In genomic region chr9:37529111-37529510, GRCh38 we compare ENCODE assay signal across 10 cellular contexts. TPM values are rescaled to one million over a fixed set of nuclear protein-coding genes. Genes with fewer than 3 reads are reported as not detected.
A peak's percentile ranks its signal among the peaks of the same experiment; 100 is the strongest.
DNase-seq lines count a peak whose midpoint lies in the region; ATAC-seq and TF ChIP-seq lines count a peak whose summit lies in the region.
"Had no signal": no experiment of that assay in that cellular context is flagged by ENCODE, and none has a peak within 500 bp of the region (broad histone marks: within the 10 kb centered on the region; RNA-seq: fewer than 3 reads in every experiment).

No MANE protein-coding gene starts in this region.

- H3K4me1 ChIP-seq in Karpas-422 (ENCODE audit: low read length) (peaks cover 3% of the 10 kb centered on the region; the same call in 1 of the 2 replicates), SK-N-SH (ENCODE audit: control insufficient read depth in 1 of 2, insufficient read depth in 2 of 2, low read depth in 1 of 2, low read length in 1 of 2) (no peaks in the 10 kb centered on the region)

- H3K9me3 ChIP-seq in Karpas-422 (ENCODE audit: low read length) = no peaks in the 10 kb centered on the region
- H3K9me3 ChIP-seq in SK-N-SH = no peaks in the 10 kb centered on the region
- H3K9me3 ChIP-seq: thoracic aorta had no signal

- H3K4me1 Mint-ChIP-seq in activated T-helper 17 cell treated with anti-CD3 and anti-CD28 coated beads, Interleukin-2, amount 50 U/mL, for 72 hours = peaks cover 31% of the 10 kb centered on the region
- H3K4me1 Mint-ChIP-seq in progenitor cell of endocrine pancreas (ENCODE audit: low read depth) = no peaks in the 10 kb centered on the region

- H3K4me3 ChIP-seq in Karpas-422 (ENCODE audit: low read length) = no peak overlapping the region
- no peak overlapping the region for H3K4me3 ChIP-seq in SK-N-SH (ENCODE audit: low read depth in 2 of 2, low read length in 1 of 2)
- H3K4me3 ChIP-seq: thoracic aorta had no signal

- H3K9me2 ChIP-seq in Karpas-422 (replicated peaks; ENCODE audit: insufficient read depth, low read length) (no peaks in the 10 kb centered on the region), SK-N-SH (no peaks in the 10 kb centered on the region)

- WGBS in SK-N-SH (ENCODE audit: low lambda C conversion rate) = 92% methylated on average over 14 of the region's 14 CpGs

- H4K20me1 ChIP-seq in Karpas-422 (ENCODE audit: insufficient read depth, low read depth, low read length) (no peaks in the 10 kb centered on the region), SK-N-SH (ENCODE audit: insufficient read depth) (no peaks in the 10 kb centered on the region)

- peaks cover 3% of the 10 kb centered on the region for H3F3A ChIP-seq in SK-N-SH (replicated peaks; ENCODE audit: insufficient read depth)

- no peak for TF ChIP-seq RAD21 in SK-N-SH (IDR thresholded peaks at IDR 0.05; ENCODE audit: low read length)

- CTCF ChIA-PET in SK-N-SH (lab: Yijun Ruan, JAX) = no interaction called here

- no peak for TF ChIP-seq CTCF in progenitor cell of endocrine pancreas (IDR thresholded peaks at IDR 0.05; ENCODE audit: unreplicated experiment)
- TF ChIP-seq CTCF in SK-N-SH (IDR thresholded peaks at IDR 0.05) = no peak

- peak; percentile 60 for ATAC-seq in GM19351 (IDR thresholded peaks at IDR 0.05; ENCODE audit: unreplicated experiment)
- peak; percentile 78 for ATAC-seq in activated T-helper 17 cell treated with anti-CD3 and anti-CD28 coated beads, Interleukin-2, amount 50 U/mL, for 72 hours (replicated peaks)
- ATAC-seq: HCT116 had no signal

- no peaks in the 10 kb centered on the region for H3K9me3 Mint-ChIP-seq in activated T-helper 17 cell treated with anti-CD3 and anti-CD28 coated beads, Interleukin-2, amount 50 U/mL, for 72 hours
- no peaks in the 10 kb centered on the region for H3K9me3 Mint-ChIP-seq in progenitor cell of endocrine pancreas (ENCODE audit: low read depth)

- H3K36me3 ChIP-seq in Karpas-422 (ENCODE audit: insufficient read depth, low read length) (peaks cover 10% of the 10 kb centered on the region; the same call in 1 of the 2 replicates), SK-N-SH (replicated peaks in 1 of 2; ENCODE audit: control insufficient read depth in 1 of 2, insufficient read depth in 2 of 2, low read length in 1 of 2) (peaks cover 18 to 27% of the 10 kb centered on the region in 2 experiments)

- H3K9ac ChIP-seq in Karpas-422 (ENCODE audit: low read length) (no peak overlapping the region), SK-N-SH (no peak overlapping the region)

- H3K4me2 ChIP-seq in Karpas-422 (ENCODE audit: low read depth, low read length, poor library complexity, severe bottlenecking) (no peak overlapping the region), SK-N-SH (no peak overlapping the region)

- H3K27ac ChIP-seq in Karpas-422 (ENCODE audit: low read length) (no peak overlapping the region), SK-N-SH (ENCODE audit: low read depth in 2 of 2, low read length in 1 of 2) (no peak overlapping the region)
- H3K27ac ChIP-seq: thoracic aorta had no signal

- no peaks in the 10 kb centered on the region for H3K27me3 Mint-ChIP-seq in activated T-helper 17 cell treated with anti-CD3 and anti-CD28 coated beads, Interleukin-2, amount 50 U/mL, for 72 hours
- H3K27me3 Mint-ChIP-seq in progenitor cell of endocrine pancreas = no peaks in the 10 kb centered on the region

- TF ChIP-seq EP300 in SK-N-SH (IDR thresholded peaks at IDR 0.05; ENCODE audit: borderline replicate concordance in 1 of 2, low read depth in 1 of 2, low read length in 1 of 2) = no peak

- H2AFZ ChIP-seq in Karpas-422 (ENCODE audit: low read length) = no peak overlapping the region
- H2AFZ ChIP-seq in SK-N-SH (ENCODE audit: low read depth) = no peak overlapping the region

- H3K27me3 ChIP-seq in Karpas-422 (ENCODE audit: low read length) = no peaks in the 10 kb centered on the region
- no peaks in the 10 kb centered on the region for H3K27me3 ChIP-seq in SK-N-SH (ENCODE audit: insufficient read depth)

- peak overlapping the region; percentile 79 for H3K4me3 Mint-ChIP-seq in activated T-helper 17 cell treated with anti-CD3 and anti-CD28 coated beads, Interleukin-2, amount 50 U/mL, for 72 hours
- no peak overlapping the region for H3K4me3 Mint-ChIP-seq in progenitor cell of endocrine pancreas (ENCODE audit: low read depth)

- H3K79me2 ChIP-seq in Karpas-422 (ENCODE audit: low read length) (no peaks in the 10 kb centered on the region), SK-N-SH (ENCODE audit: insufficient read depth) (no peaks in the 10 kb centered on the region)

- peak overlapping the region; percentile 88 for H3K27ac Mint-ChIP-seq in activated T-helper 17 cell treated with anti-CD3 and anti-CD28 coated beads, Interleukin-2, amount 50 U/mL, for 72 hours
- H3K27ac Mint-ChIP-seq in progenitor cell of endocrine pancreas = peak overlapping the region; percentile 19

- DNase-seq in NCI-H2107 (lab: John Stamatoyannopoulos, UW) = peak; percentile 79
- DNase-seq in progenitor cell of endocrine pancreas (ENCODE audit: low spot score, unreplicated experiment) = no peak
- DNase-seq in DMS79 treated with DMSO at 0.1 percent for 48 hours (lab: John Stamatoyannopoulos, UW) = no peak
- no peak for DNase-seq in NCI-H226
- DNase-seq in Karpas-422 = no peak
- no peak for DNase-seq in SK-N-SH

- peaks cover 22% of the 10 kb centered on the region for H3K36me3 Mint-ChIP-seq in activated T-helper 17 cell treated with anti-CD3 and anti-CD28 coated beads, Interleukin-2, amount 50 U/mL, for 72 hours (ENCODE audit: low read depth)
- peaks cover 13% of the 10 kb centered on the region for H3K36me3 Mint-ChIP-seq in progenitor cell of endocrine pancreas (ENCODE audit: insufficient read depth)

- POLR2A ChIA-PET in SK-N-SH (lab: Yijun Ruan, JAX) = interaction anchor here (0.6 kb wide), 1 partner anchor 107 kb away, joined by 3 read pairs; no protein-coding TSS in a partner anchor

TF ChIP-seq in SK-N-SH, 30 proteins besides CTCF, POLR2A, EP300 and RAD21:
- TF ChIP-seq GABPA (IDR thresholded peaks at IDR 0.05; ENCODE audit: low read depth) (no peak), NRF1 (IDR thresholded peaks at IDR 0.05; ENCODE audit: low read depth, low read length) (no peak), PBX3 (IDR thresholded peaks at IDR 0.05) (no peak), FOXM1 (IDR thresholded peaks at IDR 0.05; ENCODE audit: low read depth) (no peak), FOXJ3 (CRISPR knock-in tag; IDR thresholded peaks at IDR 0.05) (no peak), IRF3 (IDR thresholded peaks at IDR 0.05; ENCODE audit: low read depth, low read length) (no peak), TCF12 (IDR thresholded peaks at IDR 0.05) (no peak), JUND (IDR thresholded peaks at IDR 0.05) (no peak), USF1 (IDR thresholded peaks at IDR 0.05; ENCODE audit: borderline replicate concordance, low read depth) (no peak), SMC3 (IDR thresholded peaks at IDR 0.05; ENCODE audit: low read depth, low read length) (no peak), RFX5 (IDR thresholded peaks at IDR 0.05; ENCODE audit: low read length) (no peak), MEF2A (IDR thresholded peaks at IDR 0.05; ENCODE audit: borderline replicate concordance, low read depth) (no peak), RXRA (IDR thresholded peaks at IDR 0.05; ENCODE audit: borderline replicate concordance, low read depth) (no peak), GATA2 (CRISPR knock-in tag; IDR thresholded peaks at IDR 0.05) (no peak), ELF1 (IDR thresholded peaks at IDR 0.05) (no peak)

RNA-seq across cellular contexts. Expression of gene POLR1E, which starts 43.4 kb away (rescaled TPM):
- 10 to 100 TPM; 57.3 to 65.1 TPM for total RNA-seq in activated T-helper 17 cell treated with anti-CD3 and anti-CD28 coated beads, Interleukin-2, amount 50 U/mL, for 72 hours
- total RNA-seq in progenitor cell of endocrine pancreas = 22.2 and 22.4 TPM in 2 replicates
- total RNA-seq in Karpas-422 (2014; rRNA removed; shearing (Covaris generic); ENCODE audit: low replicate concordance) = 39.8 and 46.9 TPM in 2 replicates
- 38.8 and 42.1 TPM in 2 replicates for polyA plus RNA-seq in SK-N-SH (2012; rRNA removed)
- 41.5 and 42.1 TPM in 2 replicates for polyA plus RNA-seq in SK-N-SH (2012; cell fraction: cytosol; rRNA removed)
- 15.6 and 21.9 TPM in 2 replicates for polyA plus RNA-seq in SK-N-SH (2012; cell fraction: nucleus; rRNA removed)

RNA-seq across cellular contexts. Expression of gene FBXO10, which starts 47.1 kb away (rescaled TPM):
- 1 to 10 TPM; 3.6 to 4.8 TPM for total RNA-seq in activated T-helper 17 cell treated with anti-CD3 and anti-CD28 coated beads, Interleukin-2, amount 50 U/mL, for 72 hours
- total RNA-seq in progenitor cell of endocrine pancreas = 22.0 TPM in 2 replicates
- 25.8 and 29.3 TPM in 2 replicates for total RNA-seq in Karpas-422 (2014; rRNA removed; shearing (Covaris generic); ENCODE audit: low replicate concordance)
- 10.1 and 12.8 TPM in 2 replicates for polyA plus RNA-seq in SK-N-SH (2012; rRNA removed)
- 5.0 and 7.8 TPM in 2 replicates for polyA plus RNA-seq in SK-N-SH (2012; cell fraction: cytosol; rRNA removed)
- polyA plus RNA-seq in SK-N-SH (2012; cell fraction: nucleus; rRNA removed) = 26.3 and 29.4 TPM in 2 replicates
